ENCODE assay signal across 8 cellular contexts in genomic region chr12:104276192-104277131, GRCh38. TPM values are rescaled to one million over a fixed set of nuclear protein-coding genes. Genes with fewer than 3 reads are reported as not detected.
DNase-seq lines count a peak whose midpoint lies in the region; ATAC-seq and TF ChIP-seq lines count a peak whose summit lies in the region.

No MANE protein-coding gene starts in this region.

- H3K36me3 ChIP-seq in GM06990 (ENCODE audit: control insufficient read depth, insufficient read depth, low read length) (no peaks in the 10 kb centered on the region), adipocyte (ENCODE audit: control insufficient read depth, insufficient read depth, low read length, severe bottlenecking) (peaks cover 4% of the 10 kb centered on the region), osteoblast (ENCODE audit: insufficient read depth, low read length) (no peaks in the 10 kb centered on the region), tibial nerve (no peaks in the 10 kb centered on the region), spleen (no peaks in the 10 kb centered on the region)

- peak overlapping the region; percentile 57 for H3K4me3 ChIP-seq in GM06990 (replicated peaks; ENCODE audit: low read depth, low read length)
- peak overlapping the region; percentile 4 for H3K4me3 ChIP-seq in adipocyte (ENCODE audit: low read length)
- H3K4me3 ChIP-seq in osteoblast (ENCODE audit: insufficient read depth, low read length): peak overlapping the region; percentile 10
- H3K4me3 ChIP-seq in tibial nerve: peak overlapping the region in 1 of 4 donors; percentile 3
- H3K4me3 ChIP-seq in spleen: peak overlapping the region in 2 of 8 donors; percentile 12 to 34

- H2AFZ ChIP-seq in osteoblast (ENCODE audit: low read length): peak overlapping the region; percentile 60

- peak; percentile 74 for ATAC-seq in GM21737 (IDR thresholded peaks at IDR 0.05; ENCODE audit: unreplicated experiment)

- DNase-seq in GM06990 (ENCODE audit: extremely low read depth, insufficient read length): no peak
- peak; percentile 95 for DNase-seq in NCI-H187 (lab: John Stamatoyannopoulos, UW)
- DNase-seq in adipocyte (ENCODE audit: low read depth): no peak
- no peak for DNase-seq in osteoblast (ENCODE audit: insufficient read length, low spot score, missing footprints)
- no peak for DNase-seq in tibial nerve (ENCODE audit: low spot score in 2 of 2)
- DNase-seq in SHP77 treated with DMSO at 0.1 percent for 48 hours (lab: John Stamatoyannopoulos, UW): no peak
- DNase-seq in spleen: no peak

- no peaks in the 10 kb centered on the region for H4K20me1 ChIP-seq in osteoblast (ENCODE audit: insufficient read depth, low read length)

- no peaks in the 10 kb centered on the region for H3K27me3 ChIP-seq in GM06990 (replicated peaks; ENCODE audit: control insufficient read depth, insufficient read depth, low read length)
- H3K27me3 ChIP-seq in adipocyte (replicated peaks; ENCODE audit: control insufficient read depth, insufficient read depth, low read length): no peaks in the 10 kb centered on the region
- H3K27me3 ChIP-seq in osteoblast (ENCODE audit: insufficient read depth, low read length): no peaks in the 10 kb centered on the region
- no peaks in the 10 kb centered on the region for H3K27me3 ChIP-seq in tibial nerve
- no peaks in the 10 kb centered on the region for H3K27me3 ChIP-seq in spleen (replicated peaks in 1 of 7)

- H3K27ac ChIP-seq in osteoblast (ENCODE audit: low read depth, low read length) (peak overlapping the region; percentile 18), tibial nerve (no peak overlapping the region), spleen (peak overlapping the region in 2 of 8 donors; percentile 31 to 37)

- H3K9me3 ChIP-seq in adipocyte (ENCODE audit: control insufficient read depth, low read length) (no peaks in the 10 kb centered on the region), osteoblast (ENCODE audit: low read depth, low read length) (no peaks in the 10 kb centered on the region), tibial nerve (no peaks in the 10 kb centered on the region), spleen (no peaks in the 10 kb centered on the region)

- H3K9ac ChIP-seq in adipocyte (ENCODE audit: low read length): no peak overlapping the region

- H3K4me2 ChIP-seq in osteoblast (ENCODE audit: insufficient read depth, low read length): peak overlapping the region; percentile 52

- no peak for TF ChIP-seq CTCF in GM06990 (IDR thresholded peaks at IDR 0.05; ENCODE audit: insufficient read depth, low read length, poor library complexity, severe bottlenecking)
- no peak for TF ChIP-seq CTCF in osteoblast (IDR thresholded peaks at IDR 0.05; ENCODE audit: extremely low read depth, low read depth, low read length)
- TF ChIP-seq CTCF in tibial nerve (IDR thresholded peaks at IDR 0.05): no peak
- TF ChIP-seq CTCF in spleen (IDR thresholded peaks at IDR 0.05 in 8 of 11, conservative IDR thresholded peaks at IDR 0.05 in 3 of 11): no peak

- WGBS in tibial nerve, 2 donors: 79% methylated on average over 9 of the region's 9 CpGs
- 59 to 69% (median 66%) methylated on average over 9 of the region's 9 CpGs for WGBS in spleen, 5 donors

- peaks cover 27% of the 10 kb centered on the region for H3K4me1 ChIP-seq in adipocyte (ENCODE audit: control insufficient read depth, insufficient read depth, low read length)
- H3K4me1 ChIP-seq in osteoblast (ENCODE audit: insufficient read depth, low read length): peaks cover 31% of the 10 kb centered on the region
- no peaks in the 10 kb centered on the region for H3K4me1 ChIP-seq in tibial nerve
- H3K4me1 ChIP-seq in spleen: peaks cover 0 to 14% (median 3%) of the 10 kb centered on the region in 6 donors

- TF ChIP-seq EP300 in tibial nerve (IDR thresholded peaks at IDR 0.05): no peak

- H3K79me2 ChIP-seq in osteoblast (ENCODE audit: insufficient read depth, low read length): no peaks in the 10 kb centered on the region

- no peak for TF ChIP-seq POLR2A in tibial nerve (IDR thresholded peaks at IDR 0.05)
- no peak for TF ChIP-seq POLR2A in spleen (IDR thresholded peaks at IDR 0.05)

- intact Hi-C loops in spleen (cut with DNase I; ENCODE audit: low total_unique reads): no loop called here

RNA-seq across cellular contexts. Expression of gene EID3, which starts 27.1 kb away (rescaled TPM):
- total RNA-seq in osteoblast (14.4 and 19.2 TPM in 2 replicates), tibial nerve (10 to 100 TPM in 2 of 4 donors, 1 to 10 TPM in 2; 9.6 to 13.2 (median 10.0) TPM), spleen (10 to 100 TPM in 2 of 7 donors, 1 to 10 TPM in 5; 4.4 to 20.8 (median 7.4) TPM)
- 1 to 10 TPM; 2.4 to 4.2 (median 3.5) TPM for polyA plus RNA-seq in spleen

Comparison
In these comparisons a context has a peak if more than half of its experiments do, and no peak if none do; other contexts are left out.
1. DNase-seq: peak in NCI-H187 (2 of 2); none in GM06990 (single experiment), adipocyte (single experiment), osteoblast (single experiment), tibial nerve (0 of 2), SHP77 treated with DMSO at 0.1 percent for 48 hours (single experiment) and spleen (single experiment).